In genomic region chr2:113926314-113926713, GRCh38 we compare ENCODE assay signal across 20 cellular contexts.
"Had no signal": no experiment of that assay in that cellular context is flagged by ENCODE, and none has a peak within 500 bp of the region (broad histone marks: within the 10 kb centered on the region; RNA-seq: fewer than 3 reads in every experiment).

No MANE protein-coding gene starts in this region.

- H3K4me1 ChIP-seq: gastrocnemius medialis, prostate gland, right atrium auricular region, SJSA1 had no signal

- H3K27me3 ChIP-seq: gastrocnemius medialis, heart left ventricle, left lung, right atrium auricular region, SJSA1 had no signal

- H3K4me1 Mint-ChIP-seq: neural crest cell had no signal

- H3K27ac ChIP-seq: coronary artery, gastrocnemius medialis, heart left ventricle, left lung, prostate gland, right atrium auricular region, SJSA1, thoracic aorta had no signal

- H3K9me3 Mint-ChIP-seq: central memory CD8-positive, alpha-beta T cell; neural crest cell; T-helper 1 cell treated with Interleukin-12 subunit alpha and Interleukin-12 subunit beta and Interleukin-4 antibody, amounts not matched to agents 30 μg/mL and 1 μg/mL, for 36 hours had no signal

- H3K36me3 ChIP-seq: prostate gland had no signal

- H3K4me3 Mint-ChIP-seq: activated CD8-positive, alpha-beta memory T cell treated with anti-CD3 and anti-CD28 coated beads, Interleukin-2, amount 10 ng/mL, durations not matched to agents 7 days and 5 days; central memory CD8-positive, alpha-beta T cell; neural crest cell; T-helper 1 cell treated with Interleukin-12 subunit alpha and Interleukin-12 subunit beta and Interleukin-4 antibody, amounts not matched to agents 30 μg/mL and 1 μg/mL, for 36 hours had no signal

- H3K4me3 ChIP-seq: coronary artery, gastrocnemius medialis, heart left ventricle, left lung, prostate gland, right atrium auricular region, SJSA1, thoracic aorta had no signal

- FAIRE-seq: endometrium had no signal

- ATAC-seq: activated CD4-positive, CD25-positive, alpha-beta regulatory T cell treated with anti-CD3 and anti-CD28 coated beads, Interleukin-2, amount 50 U/mL, for 24 hours; activated CD8-positive, alpha-beta memory T cell treated with anti-CD3 and anti-CD28 coated beads, Interleukin-2, amount 10 ng/mL, durations not matched to agents 7 days and 5 days; gastrocnemius medialis; heart left ventricle; left lung had no signal

- DNase-seq: activated CD4-positive, alpha-beta T cell treated with anti-CD3 and anti-CD28 coated beads, Interleukin-2, amount 50 U/mL, for 4 hours; activated CD8-positive, alpha-beta memory T cell treated with anti-CD3 and anti-CD28 coated beads, Interleukin-2, amount 10 ng/mL, durations not matched to agents 7 days and 5 days; activated gamma-delta T cell treated with Interleukin-2 at 50 U/mL for 16 hours; aorta; erythroblast; gastrocnemius medialis; heart left ventricle; left lung; mammary epithelial cell; stimulated activated CD4-positive, alpha-beta T cell treated with anti-CD3 and anti-CD28 coated beads, Interleukin-2, amount 100 ng/mL, for 24 hours had no signal

- H3K27me3 Mint-ChIP-seq: activated CD8-positive, alpha-beta memory T cell treated with anti-CD3 and anti-CD28 coated beads, Interleukin-2, amount 10 ng/mL, durations not matched to agents 7 days and 5 days; central memory CD8-positive, alpha-beta T cell had no signal

- H3K27ac Mint-ChIP-seq: activated CD8-positive, alpha-beta memory T cell treated with anti-CD3 and anti-CD28 coated beads, Interleukin-2, amount 10 ng/mL, durations not matched to agents 7 days and 5 days; T-helper 1 cell treated with Interleukin-12 subunit alpha and Interleukin-12 subunit beta and Interleukin-4 antibody, amounts not matched to agents 30 μg/mL and 1 μg/mL, for 36 hours had no signal

- H3K9me3 ChIP-seq: gastrocnemius medialis, heart left ventricle, left lung, prostate gland, right atrium auricular region, SJSA1, thoracic aorta had no signal
